10 cellular contexts compared by ENCODE assay signal in the genomic region with DNA sequence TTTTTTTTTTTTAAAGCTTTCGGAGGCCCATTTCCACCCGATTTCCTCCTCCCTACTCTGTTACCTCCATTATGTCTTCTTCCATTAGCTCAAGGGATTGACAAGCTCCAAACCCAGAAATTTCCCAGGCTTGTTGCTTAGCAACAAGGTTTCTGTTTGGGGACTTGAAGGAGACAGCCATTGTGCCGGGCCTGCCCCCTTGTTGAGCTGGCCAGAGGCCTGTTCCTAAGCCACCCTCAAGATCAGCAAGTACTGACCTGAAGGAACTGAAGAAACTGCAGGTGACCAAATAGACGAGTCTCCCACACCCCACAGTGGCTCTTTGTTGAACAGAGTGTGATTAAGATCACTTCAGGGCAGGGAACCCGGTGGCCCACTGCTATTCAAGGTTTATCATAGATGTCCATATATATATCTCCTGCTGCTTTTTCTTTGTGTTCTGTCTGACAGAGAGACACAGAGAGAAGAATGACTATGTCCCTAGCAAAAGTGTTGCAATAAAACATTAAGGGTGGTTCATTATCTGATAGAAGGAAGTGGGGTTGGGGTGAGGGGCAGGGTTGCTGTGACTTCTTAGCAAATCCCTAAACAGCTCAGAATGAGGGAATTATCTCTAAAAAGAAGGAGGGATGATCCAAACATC.
DNase-seq lines count a peak whose midpoint lies in the region; ATAC-seq, FAIRE-seq and TF ChIP-seq lines count a peak whose summit lies in the region.
"Had no signal": no experiment of that assay in that cellular context is flagged by ENCODE, and none has a peak within 500 bp of the region (broad histone marks: within the 10 kb centered on the region; RNA-seq: fewer than 3 reads in every experiment).

No MANE protein-coding gene starts in this region.

- DNase-seq in Right ventricle myocardium inferior (ENCODE audit: missing footprints): no peak
- DNase-seq in cardiac septum (ENCODE audit: low spot score): no peak
- DNase-seq in WTC11 (ENCODE audit: low spot score): no peak
- no peak for DNase-seq in kidney
- no peak for DNase-seq in aorta
- DNase-seq in glomerular visceral epithelial cell (ENCODE audit: extremely low spot score): no peak
- no peak for DNase-seq in KG1 (lab: John Stamatoyannopoulos, UW)
- DNase-seq: activated effector memory CD4-positive, alpha-beta T cell treated with Interleukin-2 at 50 U/mL for 16 hours; Karpas-422 had no signal

- H3K36me3 Mint-ChIP-seq in WTC11: peaks cover 15% of the 10 kb centered on the region

- H3K9me3 Mint-ChIP-seq in WTC11: peaks cover 22% of the 10 kb centered on the region

- intact Hi-C loops in Right ventricle myocardium inferior (cut with DNase I) (loop anchor here (5.0 kb wide), 1 partner anchor 39 kb away; no protein-coding TSS in a partner anchor), cardiac septum (cut with DNase I) (loop anchor here (5.0 kb wide), 1 partner anchor 39 kb away; no protein-coding TSS in a partner anchor), kidney (cut with DNase I) (no loop called here), aorta (cut with DNase I) (no loop called here)

- H3K27ac ChIP-seq in kidney (ENCODE audit: low read depth in 2 of 2, low read length in 2 of 2): peak overlapping the region; percentile 7 to 41
- no peak overlapping the region for H3K27ac ChIP-seq in aorta (ENCODE audit: low read depth in 1 of 2, low read length in 2 of 2)

- no peak for TF ChIP-seq CTCF in WTC11 (IDR thresholded peaks at IDR 0.05)
- TF ChIP-seq CTCF in kidney (IDR thresholded peaks at IDR 0.05; ENCODE audit: borderline replicate concordance, extremely low read depth, insufficient read depth): no peak

- H3K4me3 ChIP-seq in kidney (ENCODE audit: low read length in 2 of 2): no peak overlapping the region
- H3K4me3 ChIP-seq in aorta (ENCODE audit: low read length in 2 of 2): no peak overlapping the region

- H3K27me3 ChIP-seq in aorta (ENCODE audit: control insufficient read depth in 1 of 2, insufficient read depth in 2 of 2, low read length in 1 of 2): no peaks in the 10 kb centered on the region

- no peaks in the 10 kb centered on the region for H3K9me3 ChIP-seq in kidney (ENCODE audit: control insufficient read depth in 1 of 2, low read length in 2 of 2)
- peaks cover 1% of the 10 kb centered on the region for H3K9me3 ChIP-seq in aorta (ENCODE audit: control insufficient read depth, low read length)

- WGBS in aorta, 2 donors: 57 to 75% methylated on average over 5 of the region's 5 CpGs

- H3K36me3 ChIP-seq in kidney (ENCODE audit: control insufficient read depth in 1 of 2, insufficient read depth in 2 of 2, low read length in 2 of 2) (peaks cover 0 to 3% of the 10 kb centered on the region in 2 donors), aorta (ENCODE audit: control insufficient read depth in 1 of 2, insufficient read depth in 2 of 2, low read length in 1 of 2) (no peaks in the 10 kb centered on the region)

- H3K27ac Mint-ChIP-seq in WTC11: no peak overlapping the region

- ATAC-seq in Right ventricle myocardium inferior (peak; percentile 56), WTC11 (peak; percentile 24; the same call in 1 of the 2 replicates), aorta (ENCODE audit: low FRiP score) (peak; percentile 50), GM21360 (IDR thresholded peaks at IDR 0.05; ENCODE audit: unreplicated experiment) (no peak)

- peaks cover 34% of the 10 kb centered on the region for H3K4me1 Mint-ChIP-seq in WTC11

- peaks cover 0 to 7% of the 10 kb centered on the region in 2 donors for H3K4me1 ChIP-seq in kidney (ENCODE audit: control insufficient read depth in 1 of 2, insufficient read depth in 1 of 2, low read depth in 1 of 2, low read length in 2 of 2)
- no peaks in the 10 kb centered on the region for H3K4me1 ChIP-seq in aorta (ENCODE audit: control insufficient read depth in 1 of 2, insufficient read depth in 2 of 2, low read length in 2 of 2)

- no peaks in the 10 kb centered on the region for H3K27me3 Mint-ChIP-seq in WTC11 (ENCODE audit: low read depth)

- no peak overlapping the region for H3K4me3 Mint-ChIP-seq in WTC11

- no peak for FAIRE-seq in kidney (lab: Jason Lieb, UNC)

- CTCF ChIA-PET in WTC11 (lab: Charles Lee): interaction anchor here (1.7 kb wide), 1 partner anchor 28 kb away, joined by 8 read pairs; no protein-coding TSS in a partner anchor

- POLR2A ChIA-PET in WTC11 (lab: Charles Lee): no interaction called here

- no peak overlapping the region for H3K9ac ChIP-seq in kidney (ENCODE audit: low read length in 2 of 2)

TF ChIP-seq in WTC11, 78 proteins besides CTCF, POLR2A, EP300 and RAD21:
- TF ChIP-seq, protein P1, sequence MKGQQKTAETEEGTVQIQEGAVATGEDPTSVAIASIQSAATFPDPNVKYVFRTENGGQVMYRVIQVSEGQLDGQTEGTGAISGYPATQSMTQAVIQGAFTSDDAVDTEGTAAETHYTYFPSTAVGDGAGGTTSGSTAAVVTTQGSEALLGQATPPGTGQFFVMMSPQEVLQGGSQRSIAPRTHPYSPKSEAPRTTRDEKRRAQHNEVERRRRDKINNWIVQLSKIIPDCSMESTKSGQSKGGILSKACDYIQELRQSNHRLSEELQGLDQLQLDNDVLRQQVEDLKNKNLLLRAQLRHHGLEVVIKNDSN (CRISPR knock-in tag; IDR thresholded peaks at IDR 0.05): no peak
- TF ChIP-seq FOXJ3 (CRISPR knock-in tag; IDR thresholded peaks at IDR 0.05; ENCODE audit: borderline replicate concordance) (no peak), SMAD3 (CRISPR knock-in tag; IDR thresholded peaks at IDR 0.05; ENCODE audit: borderline replicate concordance) (no peak), GABPB1 (CRISPR knock-in tag; IDR thresholded peaks at IDR 0.05) (no peak), CDX4 (CRISPR knock-in tag; IDR thresholded peaks at IDR 0.05; ENCODE audit: borderline replicate concordance) (no peak), NFYB (CRISPR knock-in tag; conservative IDR thresholded peaks at IDR 0.05; ENCODE audit: low read depth) (no peak), ATF1 (CRISPR knock-in tag; IDR thresholded peaks at IDR 0.05) (no peak), ZNF263 (CRISPR knock-in tag; IDR thresholded peaks at IDR 0.05; ENCODE audit: low read depth) (no peak), USF2 (CRISPR knock-in tag; IDR thresholded peaks at IDR 0.05) (no peak), PREB (CRISPR knock-in tag; IDR thresholded peaks at IDR 0.05; ENCODE audit: borderline replicate concordance) (no peak), NFE2L1 (CRISPR knock-in tag; IDR thresholded peaks at IDR 0.05) (no peak), ZNF671 (CRISPR knock-in tag; IDR thresholded peaks at IDR 0.05) (no peak)
- TF ChIP-seq, protein P2, sequence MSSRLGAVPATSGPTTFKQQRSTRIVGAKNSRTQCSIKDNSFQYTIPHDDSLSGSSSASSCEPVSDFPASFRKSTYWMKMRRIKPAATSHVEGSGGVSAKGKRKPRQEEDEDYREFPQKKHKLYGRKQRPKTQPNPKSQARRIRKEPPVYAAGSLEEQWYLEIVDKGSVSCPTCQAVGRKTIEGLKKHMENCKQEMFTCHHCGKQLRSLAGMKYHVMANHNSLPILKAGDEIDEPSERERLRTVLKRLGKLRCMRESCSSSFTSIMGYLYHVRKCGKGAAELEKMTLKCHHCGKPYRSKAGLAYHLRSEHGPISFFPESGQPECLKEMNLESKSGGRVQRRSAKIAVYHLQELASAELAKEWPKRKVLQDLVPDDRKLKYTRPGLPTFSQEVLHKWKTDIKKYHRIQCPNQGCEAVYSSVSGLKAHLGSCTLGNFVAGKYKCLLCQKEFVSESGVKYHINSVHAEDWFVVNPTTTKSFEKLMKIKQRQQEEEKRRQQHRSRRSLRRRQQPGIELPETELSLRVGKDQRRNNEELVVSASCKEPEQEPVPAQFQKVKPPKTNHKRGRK (CRISPR knock-in tag; IDR thresholded peaks at IDR 0.05; ENCODE audit: borderline replicate concordance): no peak
- TF ChIP-seq, protein P3, sequence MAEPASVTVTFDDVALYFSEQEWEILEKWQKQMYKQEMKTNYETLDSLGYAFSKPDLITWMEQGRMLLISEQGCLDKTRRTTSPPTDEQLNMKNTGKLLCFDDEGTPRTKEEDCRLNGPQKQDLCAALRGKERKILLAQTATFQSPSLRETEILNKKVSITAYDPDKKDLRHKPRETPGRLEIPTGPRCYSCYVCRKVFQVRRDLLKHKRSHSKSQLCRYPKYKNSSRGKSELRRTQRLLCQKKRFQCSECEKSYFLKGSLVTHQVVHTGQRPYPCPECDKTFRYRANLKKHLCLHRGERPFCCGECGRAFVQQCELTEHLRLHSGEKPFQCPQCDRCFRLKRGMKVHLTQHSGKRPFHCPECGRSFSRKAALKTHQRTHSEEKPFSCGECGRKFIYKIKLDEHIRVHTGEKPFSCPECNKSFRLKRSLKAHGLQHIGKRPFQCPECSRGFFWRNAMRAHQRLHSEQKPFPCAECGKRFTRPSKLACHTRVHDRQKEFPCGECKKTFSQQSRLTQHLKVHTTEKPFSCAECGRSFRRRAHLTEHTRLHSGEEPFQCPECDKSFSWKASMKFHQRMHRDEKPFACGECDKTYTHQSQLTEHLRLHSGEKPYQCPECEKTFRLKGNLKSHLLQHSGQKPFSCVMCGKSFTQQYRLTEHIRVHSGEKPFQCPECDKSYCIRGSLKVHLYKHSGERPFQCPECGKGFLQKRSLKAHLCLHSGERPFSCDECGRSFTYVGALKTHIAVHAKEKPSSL (CRISPR knock-in tag; conservative IDR thresholded peaks at IDR 0.05): no peak

Comparison
In these comparisons a context has a peak if more than half of its experiments do, and no peak if none do; other contexts are left out.
1. H3K27ac ChIP-seq: peak in kidney (2 of 2); none in aorta (0 of 2).
2. intact Hi-C loops: an anchor here in Right ventricle myocardium inferior (5.0 kb wide) and cardiac septum (5.0 kb wide); none called in kidney and aorta.